Comparison of ENCODE assay signal across 22 cellular contexts in the genomic region with DNA sequence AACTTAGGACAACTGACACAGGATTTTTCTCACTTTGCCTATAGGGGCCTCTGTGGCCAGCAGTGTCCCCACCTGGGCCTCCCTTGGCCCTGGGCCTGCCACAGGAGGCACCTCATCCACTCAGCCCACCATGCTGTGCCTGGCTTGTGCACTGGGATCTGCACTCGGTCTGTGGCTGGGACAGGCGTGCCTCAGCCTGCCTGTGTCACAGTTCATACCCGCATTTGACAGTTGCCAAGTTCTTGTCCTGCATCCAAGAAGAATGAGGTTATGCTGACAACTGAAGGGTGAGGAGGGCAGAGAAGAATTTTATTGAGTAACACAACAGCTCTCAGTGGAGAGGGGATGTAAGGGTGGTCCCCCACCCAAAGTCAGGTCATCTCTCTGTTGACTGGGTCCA. TPM values are rescaled to one million over a fixed set of nuclear protein-coding genes. Genes with fewer than 3 reads are reported as not detected.
DNase-seq lines count a peak whose midpoint lies in the region; ATAC-seq, FAIRE-seq and TF ChIP-seq lines count a peak whose summit lies in the region.
"Had no signal": no experiment of that assay in that cellular context is flagged by ENCODE, and none has a peak within 500 bp of the region (broad histone marks: within the 10 kb centered on the region; RNA-seq: fewer than 3 reads in every experiment).

No MANE protein-coding gene starts in this region.

- TF ChIP-seq CTCF in MCF 10A (IDR thresholded peaks at IDR 0.05; ENCODE audit: unreplicated experiment) = no peak
- no peak for TF ChIP-seq CTCF in breast epithelium (IDR thresholded peaks at IDR 0.05)
- TF ChIP-seq CTCF in bronchial epithelial cell (IDR thresholded peaks at IDR 0.05; ENCODE audit: insufficient read depth, low read length, severe bottlenecking) = no peak

- peaks cover 12% of the 10 kb centered on the region for H3K36me3 Mint-ChIP-seq in MCF 10A (ENCODE audit: insufficient read depth, unreplicated experiment)

- H3K4me2 ChIP-seq in GM23248 (ENCODE audit: unreplicated experiment) = no peak overlapping the region
- H3K4me2 ChIP-seq: BLaER1, GM23338 had no signal

- no peak overlapping the region for H3K4me3 ChIP-seq in breast epithelium
- H3K4me3 ChIP-seq in bronchial epithelial cell (ENCODE audit: low read depth, low read length) = no peak overlapping the region
- peak overlapping the region in 3 of 5 donors; percentile 7 to 40 (median 8) for H3K4me3 ChIP-seq in subcutaneous abdominal adipose tissue (ENCODE audit: low read depth in 1 of 5, low read length in 5 of 5)
- H3K4me3 ChIP-seq in GM23248 = no peak overlapping the region
- H3K4me3 ChIP-seq: GM23338 had no signal

- peak; percentile 11 for DNase-seq in MCF 10A (ENCODE audit: unreplicated experiment)
- no peak for DNase-seq in breast epithelium (ENCODE audit: low spot score in 2 of 2)
- peak; percentile 67 for DNase-seq in bronchial epithelial cell (ENCODE audit: low read depth)
- DNase-seq in NCI-H1436 (lab: John Stamatoyannopoulos, UW) = no peak
- DNase-seq in GM23248 = no peak
- no peak for DNase-seq in activated CD4-positive, CD25-positive, alpha-beta regulatory T cell (lab: John Stamatoyannopoulos, UW)
- DNase-seq: 8988T; Calu3; CD8-positive, alpha-beta T cell; HFFc6 had no signal

- no peaks in the 10 kb centered on the region for H4K20me1 ChIP-seq in GM23248 (ENCODE audit: insufficient read depth)
- H4K20me1 ChIP-seq: BLaER1 had no signal

- no peak for FAIRE-seq in bronchial epithelial cell (lab: Jason Lieb, UNC)
- FAIRE-seq: G401.6, GM12891, GM19239, H54, HepG2 had no signal

- POLR2A ChIA-PET in MCF 10A (lab: Yijun Ruan, JAX) = interaction anchor here (0.8 to 0.9 kb wide), 2 partner anchors 72 to 132 kb away, joined by 3 read pairs; no protein-coding TSS in a partner anchor

- WGBS in GM23248 (ENCODE audit: low coverage in 1 of 2, low lambda C conversion rate in 2 of 2, missing lambda C conversion rate in 2 of 2), 2 experiments = 77 to 84% methylated on average over 3 of the region's 3 CpGs

- BruUV-seq in MCF 10A (replicated peaks; lab: Mats Ljungman, UMichigan) = no TSS peak

- peak; percentile 84 for ATAC-seq in esophagus mucosa
- ATAC-seq: CD8-positive, alpha-beta T cell; GM23338; HCT116; HepG2 had no signal

- no peaks in the 10 kb centered on the region for H3K27me3 Mint-ChIP-seq in MCF 10A (ENCODE audit: insufficient read depth, unreplicated experiment)

- no peaks in the 10 kb centered on the region for H3K4me1 ChIP-seq in breast epithelium
- H3K4me1 ChIP-seq in subcutaneous abdominal adipose tissue (ENCODE audit: control insufficient read depth in 5 of 5, insufficient read depth in 5 of 5, low read length in 5 of 5) = peaks cover 0 to 2% (median 0%) of the 10 kb centered on the region in 5 donors
- H3K4me1 ChIP-seq in GM23248 (ENCODE audit: insufficient read depth) = no peaks in the 10 kb centered on the region
- H3K4me1 ChIP-seq: BLaER1 had no signal

- no peaks in the 10 kb centered on the region for H3K4me1 Mint-ChIP-seq in MCF 10A (ENCODE audit: insufficient read depth, unreplicated experiment)
- H3K4me1 Mint-ChIP-seq: CD14-positive monocyte, GM23338, IgD-negative memory B cell had no signal

- H3K9me3 ChIP-seq in breast epithelium (peaks cover 82 to 93% of the 10 kb centered on the region in 2 donors), subcutaneous abdominal adipose tissue (ENCODE audit: control insufficient read depth in 5 of 5, low read length in 5 of 5) (peaks cover 41 to 83% (median 77%) of the 10 kb centered on the region in 5 donors), GM23248 (ENCODE audit: low read depth) (peaks cover 4% of the 10 kb centered on the region)

- no peaks in the 10 kb centered on the region for H3K79me2 ChIP-seq in GM23248 (ENCODE audit: insufficient read depth)

- no peak overlapping the region for H2AFZ ChIP-seq in GM23248
- H2AFZ ChIP-seq: GM23338 had no signal

- no peak overlapping the region for H3K4me3 Mint-ChIP-seq in MCF 10A (ENCODE audit: unreplicated experiment)
- H3K4me3 Mint-ChIP-seq: CD14-positive monocyte; CD8-positive, alpha-beta T cell; GM23338; HFFc6; IgD-negative memory B cell had no signal

- H3K36me3 ChIP-seq in breast epithelium (no peaks in the 10 kb centered on the region), bronchial epithelial cell (ENCODE audit: control insufficient read depth, insufficient read depth, low read length) (no peaks in the 10 kb centered on the region), subcutaneous abdominal adipose tissue (ENCODE audit: control insufficient read depth in 5 of 5, insufficient read depth in 5 of 5, low read length in 5 of 5) (no peaks in the 10 kb centered on the region), GM23248 (ENCODE audit: low read depth) (no peaks in the 10 kb centered on the region)

- CTCF ChIA-PET in MCF 10A (lab: Yijun Ruan, JAX) = interaction anchor here (0.9 to 4.1 kb wide), 2 partner anchors 15 to 18 kb away, joined by 3 to 24 read pairs; no protein-coding TSS in a partner anchor

- H3K9ac ChIP-seq in subcutaneous abdominal adipose tissue (ENCODE audit: low read length in 5 of 5) = no peak overlapping the region
- no peak overlapping the region for H3K9ac ChIP-seq in GM23248
- H3K9ac ChIP-seq: BLaER1 had no signal

- no peaks in the 10 kb centered on the region for H3K9me2 ChIP-seq in GM23248 (ENCODE audit: insufficient read depth)

- H3K27ac Mint-ChIP-seq in MCF 10A (ENCODE audit: low read depth, unreplicated experiment) = no peak overlapping the region
- H3K27ac Mint-ChIP-seq: CD8-positive, alpha-beta T cell; GM23338; HFFc6; IgD-negative memory B cell had no signal

- TF ChIP-seq POLR2A in breast epithelium (IDR thresholded peaks at IDR 0.05) = no peak

- H3F3A ChIP-seq in GM23248 (ENCODE audit: insufficient read depth) = no peaks in the 10 kb centered on the region

- no peak overlapping the region for H3K27ac ChIP-seq in breast epithelium
- no peak overlapping the region for H3K27ac ChIP-seq in subcutaneous abdominal adipose tissue (ENCODE audit: low read depth, low read length)
- H3K27ac ChIP-seq in GM23248 = no peak overlapping the region
- H3K27ac ChIP-seq: BLaER1 had no signal

- H3K27me3 ChIP-seq in breast epithelium = no peaks in the 10 kb centered on the region
- H3K27me3 ChIP-seq in bronchial epithelial cell (ENCODE audit: control insufficient read depth, insufficient read depth, low read length) = no peaks in the 10 kb centered on the region
- no peaks in the 10 kb centered on the region for H3K27me3 ChIP-seq in subcutaneous abdominal adipose tissue (ENCODE audit: control insufficient read depth in 5 of 5, insufficient read depth in 4 of 5, low read length in 5 of 5)
- no peaks in the 10 kb centered on the region for H3K27me3 ChIP-seq in GM23248 (replicated peaks; ENCODE audit: insufficient read depth)
- H3K27me3 ChIP-seq: BLaER1 had no signal

- H3K9me3 Mint-ChIP-seq in MCF 10A (ENCODE audit: unreplicated experiment) = peaks cover 16% of the 10 kb centered on the region

- in situ Hi-C loops in GM23248 (cut with MboI) = no loop called here

- intact Hi-C loops in MCF 10A (cut with micrococcal nuclease) (no loop called here), breast epithelium (cut with DNase I; ENCODE audit: low total_unique reads) (no loop called here)

RNA-seq across cellular contexts. Expression of gene ZFP90, which starts 36.0 kb away (rescaled TPM):
- total RNA-seq in MCF 10A (2022) = 25.5 and 29.3 TPM in 2 replicates
- 10 to 100 TPM; 35.7 to 40.6 (median 40.3) TPM for total RNA-seq in breast epithelium
- 18.4 and 21.5 TPM in 2 replicates for total RNA-seq in bronchial epithelial cell
- total RNA-seq in esophagus mucosa = 12.0 TPM
- total RNA-seq in GM23248 (2014; rRNA removed; shearing (Covaris generic)) = 20.6 and 52.4 TPM in 2 replicates
- 11.9 and 15.6 TPM in 2 replicates for polyA plus RNA-seq in GM23248 (2016; fragmentation: Nextera tagmentation; extraction: Ambion mirVana)

Comparison
In these comparisons a context has a peak if more than half of its experiments do, and no peak if none do; other contexts are left out.
1. DNase-seq: peak in MCF 10A (single experiment) and bronchial epithelial cell (single experiment); none in breast epithelium (0 of 2), NCI-H1436 (single experiment), GM23248 (single experiment) and activated CD4-positive, CD25-positive, alpha-beta regulatory T cell (0 of 4).
2. H3K4me3 ChIP-seq: peak in subcutaneous abdominal adipose tissue (3 of 5); none in breast epithelium (0 of 3), bronchial epithelial cell (single experiment) and GM23248 (single experiment).